In the genomic region with DNA sequence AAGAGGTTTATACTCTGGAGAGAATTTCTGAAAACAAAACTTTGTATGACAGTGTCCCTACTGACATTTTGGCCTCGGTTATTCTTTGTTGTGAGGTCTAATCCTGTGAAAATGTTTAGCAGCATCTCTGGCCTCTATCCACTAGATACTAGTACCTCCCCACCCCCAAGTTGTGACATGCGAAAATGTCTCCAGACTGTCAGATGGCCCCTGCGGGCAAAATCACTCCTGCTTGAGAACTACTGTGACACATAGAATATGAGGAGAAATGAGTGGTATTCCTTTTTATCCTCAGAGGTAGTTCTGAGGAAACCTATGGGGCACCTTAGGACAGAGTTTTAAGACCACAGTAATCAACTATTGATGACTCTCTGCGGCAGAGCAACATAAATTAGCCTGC, we compare ENCODE assay signal across 7 cellular contexts.
"Had no signal": no experiment of that assay in that cellular context is flagged by ENCODE, and none has a peak within 500 bp of the region (broad histone marks: within the 10 kb centered on the region; RNA-seq: fewer than 3 reads in every experiment).

No MANE protein-coding gene starts in this region.

- H3K4me3 ChIP-seq: K562 had no signal

- ATAC-seq: HepG2, K562 had no signal

- H3K27ac Mint-ChIP-seq: IgD-negative memory B cell had no signal

- H3K4me1 Mint-ChIP-seq: IgD-negative memory B cell had no signal

- H3K9me3 Mint-ChIP-seq: IgD-negative memory B cell had no signal

- H3K4me3 Mint-ChIP-seq: IgD-negative memory B cell had no signal

- H3K27ac ChIP-seq: HL-60 had no signal

- DNase-seq: IMR-90, KBM-7, KG1 had no signal

- H3K36me3 Mint-ChIP-seq: IgD-negative memory B cell had no signal
